ENCODE assay signal across 26 cellular contexts in genomic region chr20:49752504-49752903, GRCh38. TPM values are rescaled to one million over a fixed set of nuclear protein-coding genes. Genes with fewer than 3 reads are reported as not detected.
DNase-seq lines count a peak whose midpoint lies in the region; ATAC-seq and TF ChIP-seq lines count a peak whose summit lies in the region.
"Had no signal": no experiment of that assay in that cellular context is flagged by ENCODE, and none has a peak within 500 bp of the region (broad histone marks: within the 10 kb centered on the region; RNA-seq: fewer than 3 reads in every experiment).

No MANE protein-coding gene starts in this region.

- H3K27ac ChIP-seq in BLaER1 (no peak overlapping the region), KMS-11 (peak overlapping the region; percentile 87; the same call in 1 of the 2 replicates), SU-DHL-6 (ENCODE audit: low read depth, low read length) (peak overlapping the region; percentile 94), gastrocnemius medialis (peak overlapping the region in 3 of 4 donors; percentile 59 to 79 (median 76))
- H3K27ac ChIP-seq: PC-9, SJCRH30 had no signal

- no peaks in the 10 kb centered on the region for H3K79me2 ChIP-seq in KMS-11 (ENCODE audit: insufficient read depth, low read depth)
- no peaks in the 10 kb centered on the region for H3K79me2 ChIP-seq in SU-DHL-6 (ENCODE audit: insufficient read depth, low read length)

- no peaks in the 10 kb centered on the region for H3K9me2 ChIP-seq in SU-DHL-6 (replicated peaks; ENCODE audit: insufficient read depth, low read length)

- H3K9me3 ChIP-seq in BLaER1 (peaks cover under 1% of the 10 kb centered on the region; the same call in 1 of the 2 replicates), SU-DHL-6 (ENCODE audit: insufficient read depth, low read length) (no peaks in the 10 kb centered on the region), gastrocnemius medialis (no peaks in the 10 kb centered on the region)
- H3K9me3 ChIP-seq: SJCRH30 had no signal

- no peak for TF ChIP-seq POLR2A in gastrocnemius medialis (IDR thresholded peaks at IDR 0.05)

- H3K4me2 ChIP-seq in BLaER1, result peak overlapping the region; percentile 24; the same call in 1 of the 2 replicates
- H3K4me2 ChIP-seq in KMS-11, result peak overlapping the region; percentile 97
- peak overlapping the region; percentile 57 for H3K4me2 ChIP-seq in SU-DHL-6 (ENCODE audit: low read depth, low read length, poor library complexity, severe bottlenecking)
- H3K4me2 ChIP-seq: PC-9 had no signal

- H3K4me3 ChIP-seq in BLaER1 (no peak overlapping the region), KMS-11 (IDR thresholded peaks at IDR 0.05; ENCODE audit: insufficient read depth, low read depth, low read length) (no peak overlapping the region), SU-DHL-6 (ENCODE audit: insufficient read depth, low read length, poor library complexity, severe bottlenecking) (no peak overlapping the region), gastrocnemius medialis (no peak overlapping the region)
- H3K4me3 ChIP-seq: PC-9, SJCRH30 had no signal

- no peaks in the 10 kb centered on the region for H3K27me3 ChIP-seq in BLaER1
- H3K27me3 ChIP-seq in KMS-11 (ENCODE audit: insufficient read depth, low read depth), result no peaks in the 10 kb centered on the region
- H3K27me3 ChIP-seq in SU-DHL-6 (ENCODE audit: low read length), result no peaks in the 10 kb centered on the region
- no peaks in the 10 kb centered on the region for H3K27me3 ChIP-seq in gastrocnemius medialis

- peaks cover 25% of the 10 kb centered on the region for H3K4me1 ChIP-seq in BLaER1
- H3K4me1 ChIP-seq in KMS-11 (ENCODE audit: low read depth, poor library complexity, severe bottlenecking), result peaks cover 62% of the 10 kb centered on the region
- H3K4me1 ChIP-seq in gastrocnemius medialis, result peaks cover 25 to 47% of the 10 kb centered on the region in 2 donors
- H3K4me1 ChIP-seq: SJCRH30 had no signal

- no peaks in the 10 kb centered on the region for H4K20me1 ChIP-seq in BLaER1
- H4K20me1 ChIP-seq in KMS-11 (ENCODE audit: insufficient read depth), result no peaks in the 10 kb centered on the region
- no peaks in the 10 kb centered on the region for H4K20me1 ChIP-seq in SU-DHL-6 (ENCODE audit: low read depth, low read length)

- intact Hi-C loops in gastrocnemius medialis (cut with DNase I; ENCODE audit: low total_unique reads), result no loop called here

- H3F3A ChIP-seq in SU-DHL-6 (ENCODE audit: insufficient read depth), result peaks cover 34% of the 10 kb centered on the region

- H3K36me3 ChIP-seq in BLaER1, result no peaks in the 10 kb centered on the region
- no peaks in the 10 kb centered on the region for H3K36me3 ChIP-seq in KMS-11 (ENCODE audit: insufficient read depth)
- H3K36me3 ChIP-seq in SU-DHL-6 (ENCODE audit: low read length), result no peaks in the 10 kb centered on the region
- H3K36me3 ChIP-seq in gastrocnemius medialis, result no peaks in the 10 kb centered on the region
- H3K36me3 ChIP-seq: SJCRH30 had no signal

- in situ Hi-C loops in gastrocnemius medialis (cut with MboI; ENCODE audit: low sequenced_read_pairs in 4 of 4), result no loop called here

- peak in 1 of 2 donors; percentile 41 for DNase-seq in gastrocnemius medialis
- DNase-seq in stimulated activated naive CD4-positive, alpha-beta T cell treated with Interleukin-2 at 50 U/mL for 16 hours (lab: John Stamatoyannopoulos, UW), result no peak
- no peak for DNase-seq in LoVo (ENCODE audit: low spot score)
- DNase-seq: AML-193; C1 segment of cervical spinal cord; CD4-positive, alpha-beta memory T cell; COR-L47; GDM1; H7; KG1; NCI-H1092 treated with DMSO at 0.1 percent for 48 hours; NCI-H1436; NCI-H187; NCI-H2081 treated with DMSO at 0.1 percent for 48 hours; NCI-H2171; NCI-H226; NCI-H510A; NCI-H69; PC-9; SJCRH30 had no signal

- H3K9ac ChIP-seq in BLaER1, result no peak overlapping the region
- no peak overlapping the region for H3K9ac ChIP-seq in KMS-11
- no peak overlapping the region for H3K9ac ChIP-seq in SU-DHL-6 (ENCODE audit: low read length)

- H2AFZ ChIP-seq in KMS-11 (ENCODE audit: low read depth) (no peak overlapping the region), SU-DHL-6 (ENCODE audit: low read depth, low read length, severe bottlenecking) (no peak overlapping the region)
- H2AFZ ChIP-seq: PC-9 had no signal

- TF ChIP-seq CTCF in KMS-11 (conservative IDR thresholded peaks at IDR 0.05; ENCODE audit: low read depth, low read length) (no peak), SU-DHL-6 (IDR thresholded peaks at IDR 0.05; ENCODE audit: insufficient read depth, low read length, poor library complexity, severe bottlenecking) (no peak), gastrocnemius medialis (IDR thresholded peaks at IDR 0.05 in 4 of 5, conservative IDR thresholded peaks at IDR 0.05 in 1 of 5) (no peak)

- no peak for ATAC-seq in gastrocnemius medialis
- ATAC-seq in GM19395 (IDR thresholded peaks at IDR 0.05; ENCODE audit: unreplicated experiment), result no peak
- ATAC-seq: Right ventricle myocardium inferior, SK-N-SH treated with all-trans-retinoic acid at 6 μM for 48 hours had no signal

RNA-seq across cellular contexts. Expression of gene B4GALT5, which starts 38.8 kb away (rescaled TPM):
- total RNA-seq in gastrocnemius medialis, result 10 to 100 TPM; 27.6 to 75.2 (median 56.4) TPM

Comparison
In these comparisons a context has a peak if more than half of its experiments do, and no peak if none do; other contexts are left out.
1. H3K4me2 ChIP-seq: peak in every context shown above with its lines; median percentile 97 in KMS-11; 57 in SU-DHL-6; 24 in BLaER1.